In the genomic region with DNA sequence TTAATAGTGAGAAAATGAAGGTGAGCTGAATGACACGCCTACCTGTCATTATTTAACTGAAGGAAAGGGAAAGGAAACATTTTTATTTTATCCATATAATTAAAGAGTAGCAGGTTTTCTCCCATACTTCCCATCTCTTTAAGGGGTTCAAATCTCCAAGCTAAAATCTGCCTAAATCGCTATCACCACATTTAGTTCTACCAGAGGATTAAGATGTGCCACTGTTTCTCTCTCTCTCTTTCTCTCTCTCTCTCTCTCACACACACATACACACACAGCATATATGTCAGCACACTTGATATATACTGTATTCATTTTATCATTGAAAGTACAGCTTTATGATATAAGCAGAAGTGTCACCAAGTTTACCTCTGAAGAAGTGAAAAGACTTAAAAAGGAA, we compare ENCODE assay signal across 13 cellular contexts. TPM values are rescaled to one million over a fixed set of nuclear protein-coding genes. Genes with fewer than 3 reads are reported as not detected.
DNase-seq lines count a peak whose midpoint lies in the region; TF ChIP-seq lines count a peak whose summit lies in the region.
"Had no signal": no experiment of that assay in that cellular context is flagged by ENCODE, and none has a peak within 500 bp of the region (broad histone marks: within the 10 kb centered on the region; RNA-seq: fewer than 3 reads in every experiment).

No MANE protein-coding gene starts in this region.

- H3K27me3 Mint-ChIP-seq in dendritic cell treated with granulocyte-macrophage colony-stimulating factor and Interleukin-4, amounts not matched to agents 40 ng/mL and 50 ng/mL, for 4 days = no peaks in the 10 kb centered on the region

- peak overlapping the region; percentile 72 for H3K9ac ChIP-seq in OCI-LY1 (ENCODE audit: low read length)

- H3K27me3 ChIP-seq in OCI-LY1 (ENCODE audit: insufficient read depth, low read length) (no peaks in the 10 kb centered on the region), sigmoid colon (no peaks in the 10 kb centered on the region)

- no peak for DNase-seq in GM12864 (ENCODE audit: low read depth)
- no peak for DNase-seq in sigmoid colon
- no peak for DNase-seq in erythroblast (lab: John Stamatoyannopoulos, UW)
- DNase-seq in hepatic stellate cell (ENCODE audit: low spot score) = no peak
- DNase-seq in activated CD4-positive, alpha-beta T cell treated with anti-CD3 and anti-CD28 coated beads for 4 hours = no peak
- DNase-seq in NCI-H1092 (lab: John Stamatoyannopoulos, UW) = no peak
- DNase-seq: activated CD8-positive, alpha-beta memory T cell treated with anti-CD3 and anti-CD28 coated beads, Interleukin-2, amount 50 U/mL, for 4 hours; DMS79; glutamatergic neuron; IMR-90; mesendoderm had no signal

- TF ChIP-seq POLR2A in sigmoid colon (IDR thresholded peaks at IDR 0.05) = no peak
- no peak for TF ChIP-seq POLR2A in erythroblast (IDR thresholded peaks at IDR 0.05; ENCODE audit: low read length)

- H3K9me3 ChIP-seq in OCI-LY1 (ENCODE audit: low read length) (no peaks in the 10 kb centered on the region), sigmoid colon (no peaks in the 10 kb centered on the region)

- peaks cover 69% of the 10 kb centered on the region for H3K79me2 ChIP-seq in OCI-LY1 (ENCODE audit: insufficient read depth, low read length)

- TF ChIP-seq EP300 in sigmoid colon (IDR thresholded peaks at IDR 0.05) = no peak

- 82 to 87% methylated on average over 1 to 2 of the region's 2 CpGs for WGBS in sigmoid colon, 2 donors

- H3K9me2 ChIP-seq in OCI-LY1 (ENCODE audit: low read depth, low read length) = no peaks in the 10 kb centered on the region

- H3K27ac Mint-ChIP-seq in dendritic cell treated with granulocyte-macrophage colony-stimulating factor and Interleukin-4, amounts not matched to agents 40 ng/mL and 50 ng/mL, for 4 days = peak overlapping the region; percentile 92

- H3K4me2 ChIP-seq in OCI-LY1 (ENCODE audit: low read length) = peak overlapping the region; percentile 75

- peaks cover 53% of the 10 kb centered on the region for H3K4me1 Mint-ChIP-seq in dendritic cell treated with granulocyte-macrophage colony-stimulating factor and Interleukin-4, amounts not matched to agents 40 ng/mL and 50 ng/mL, for 4 days (ENCODE audit: low read depth)

- H3K4me1 ChIP-seq in OCI-LY1 (ENCODE audit: insufficient read depth, low read length, severe bottlenecking) (peaks cover 97% of the 10 kb centered on the region), sigmoid colon (peaks cover 0 to 82% (median 57%) of the 10 kb centered on the region in 4 donors)

- TF ChIP-seq CTCF in GM12864 (IDR thresholded peaks at IDR 0.05; ENCODE audit: low read depth, low read length, missing control alignments) (no peak), OCI-LY1 (IDR thresholded peaks at IDR 0.05; ENCODE audit: low read length) (no peak), sigmoid colon (IDR thresholded peaks at IDR 0.05) (no peak)

- intact Hi-C loops in dendritic cell treated with granulocyte-macrophage colony-stimulating factor and Interleukin-4, amounts not matched to agents 40 ng/mL and 50 ng/mL, for 4 days (cut with micrococcal nuclease) = loop anchor here (5.0 kb wide), 1 partner anchor 88 kb away; no protein-coding TSS in a partner anchor
- intact Hi-C loops in sigmoid colon (cut with DNase I) = no loop called here

- no peaks in the 10 kb centered on the region for H3F3A ChIP-seq in OCI-LY1 (ENCODE audit: insufficient read depth, low read length)

- no peak overlapping the region for H2AFZ ChIP-seq in OCI-LY1 (ENCODE audit: low read length)

- peak overlapping the region; percentile 78 for H3K4me3 ChIP-seq in GM12864 (ENCODE audit: low read depth, low read length)
- H3K4me3 ChIP-seq in OCI-LY1 (ENCODE audit: low read depth, low read length, poor library complexity, severe bottlenecking) = peak overlapping the region; percentile 72
- no peak overlapping the region for H3K4me3 ChIP-seq in sigmoid colon

- H3K9me3 Mint-ChIP-seq in dendritic cell treated with granulocyte-macrophage colony-stimulating factor and Interleukin-4, amounts not matched to agents 40 ng/mL and 50 ng/mL, for 4 days = no peaks in the 10 kb centered on the region

- H3K36me3 Mint-ChIP-seq in dendritic cell treated with granulocyte-macrophage colony-stimulating factor and Interleukin-4, amounts not matched to agents 40 ng/mL and 50 ng/mL, for 4 days (ENCODE audit: low read depth) = peaks cover 74% of the 10 kb centered on the region

- H3K27ac ChIP-seq in OCI-LY1 (ENCODE audit: low read depth, low read length, poor library complexity, severe bottlenecking) (peak overlapping the region; percentile 98), sigmoid colon (peak overlapping the region in 3 of 4 donors; percentile 4 to 77 (median 70))

- H3K36me3 ChIP-seq in OCI-LY1 (ENCODE audit: insufficient read depth, low read length) (peaks cover 22% of the 10 kb centered on the region), sigmoid colon (no peaks in the 10 kb centered on the region)

- H4K20me1 ChIP-seq in OCI-LY1 (ENCODE audit: insufficient read depth, low read length) = no peaks in the 10 kb centered on the region

- peak overlapping the region; percentile 53 for H3K4me3 Mint-ChIP-seq in dendritic cell treated with granulocyte-macrophage colony-stimulating factor and Interleukin-4, amounts not matched to agents 40 ng/mL and 50 ng/mL, for 4 days

RNA-seq across cellular contexts. Expression of a gene that starts 3.2 kb away (rescaled TPM):
- total RNA-seq in sigmoid colon = 10 to 100 TPM; 26.3 to 51.0 (median 40.6) TPM
- 10 to 100 TPM in 2 of 3 donors, 1 to 10 TPM in 1; 9.0 to 46.8 (median 11.8) TPM for polyA plus RNA-seq in sigmoid colon

Comparison
In these comparisons a context has a peak if more than half of its experiments do, and no peak if none do; other contexts are left out.
1. H3K4me3 ChIP-seq: peak in GM12864 (single experiment) and OCI-LY1 (single experiment); none in sigmoid colon (0 of 4).